Comparison of ENCODE assay signal across 9 cellular contexts in genomic region chr22:20552913-20553401, GRCh38. TPM values are rescaled to one million over a fixed set of nuclear protein-coding genes. Genes with fewer than 3 reads are reported as not detected.
DNase-seq lines count a peak whose midpoint lies in the region; TF ChIP-seq lines count a peak whose summit lies in the region.
"Had no signal": no experiment of that assay in that cellular context is flagged by ENCODE, and none has a peak within 500 bp of the region (broad histone marks: within the 10 kb centered on the region; RNA-seq: fewer than 3 reads in every experiment).

No MANE protein-coding gene starts in this region.

- H3K4me1 ChIP-seq in ascending aorta (peaks cover 34 to 63% of the 10 kb centered on the region in 2 donors), hepatocyte (ENCODE audit: insufficient read depth) (peaks cover 40% of the 10 kb centered on the region), skeletal muscle satellite cell (ENCODE audit: control insufficient read depth, insufficient read depth, low read length) (peaks cover 89% of the 10 kb centered on the region)

- H3K4me3 ChIP-seq in ascending aorta (peak overlapping the region in 1 of 2 donors; percentile 24), hepatocyte (no peak overlapping the region), skeletal muscle satellite cell (ENCODE audit: low read length) (peak overlapping the region; percentile 16)

- peak overlapping the region; percentile 43 for H3K4me2 ChIP-seq in hepatocyte
- H3K4me2 ChIP-seq in skeletal muscle satellite cell (ENCODE audit: low read length), result peak overlapping the region; percentile 60

- H3K9me3 Mint-ChIP-seq in HFFc6, result no peaks in the 10 kb centered on the region

- peak overlapping the region; percentile 71 for H3K9ac ChIP-seq in skeletal muscle satellite cell (ENCODE audit: low read depth, low read length)

- H3K27ac ChIP-seq in ascending aorta (peak overlapping the region; percentile 95 to 98), hepatocyte (peak overlapping the region; percentile 96)
- H3K27ac ChIP-seq: WERI-Rb-1 had no signal

- no peak overlapping the region for H2AFZ ChIP-seq in hepatocyte

- peaks cover 49% of the 10 kb centered on the region for H3K36me3 Mint-ChIP-seq in HFFc6 (ENCODE audit: low read depth)

- DNase-seq in HFFc6 (no peak), ascending aorta (ENCODE audit: low spot score in 2 of 2) (no peak), hepatocyte (ENCODE audit: low spot score) (peak; percentile 55), NCI-H1436 treated with DMSO at 0.1 percent for 48 hours (lab: John Stamatoyannopoulos, UW) (no peak), DMS 273 treated with DMSO at 0.1 percent for 48 hours (lab: John Stamatoyannopoulos, UW) (no peak), HPDE6-E6E7 (ENCODE audit: extremely low spot score) (no peak), hippocampal formation (lab: John Stamatoyannopoulos, UW) (no peak)
- DNase-seq: WERI-Rb-1 had no signal

- H3K27ac Mint-ChIP-seq in HFFc6, result peak overlapping the region; percentile 95

- peak overlapping the region; percentile 34; the same call in 1 of the 2 replicates for H3K4me3 Mint-ChIP-seq in HFFc6

- WGBS in hepatocyte (ENCODE audit: low lambda C conversion rate, missing lambda C conversion rate), result 51% methylated on average over 8 of the region's 8 CpGs

- no peaks in the 10 kb centered on the region for H3K9me2 ChIP-seq in hepatocyte (replicated peaks; ENCODE audit: insufficient read depth)

- TF ChIP-seq CTCF in HFFc6 (IDR thresholded peaks at IDR 0.05) (no peak), ascending aorta (IDR thresholded peaks at IDR 0.05) (no peak), hepatocyte (IDR thresholded peaks at IDR 0.05; ENCODE audit: poor library complexity) (no peak)

- intact Hi-C loops in ascending aorta (cut with DNase I), result loop anchor here (10.0 kb wide), 1 partner anchor 302 kb away; the partner anchor contains the start of genes PI4KA and SNAP29

- H3K27me3 Mint-ChIP-seq in HFFc6 (ENCODE audit: insufficient read depth), result peaks cover 3% of the 10 kb centered on the region

- peaks cover 71% of the 10 kb centered on the region for H3K79me2 ChIP-seq in hepatocyte

- H4K20me1 ChIP-seq in hepatocyte (ENCODE audit: insufficient read depth, poor library complexity, severe bottlenecking), result peaks cover 18% of the 10 kb centered on the region

- H3K4me1 Mint-ChIP-seq in HFFc6 (ENCODE audit: low read depth), result peaks cover 75% of the 10 kb centered on the region

- H3K9me3 ChIP-seq in ascending aorta (no peaks in the 10 kb centered on the region), hepatocyte (ENCODE audit: low read depth) (no peaks in the 10 kb centered on the region), skeletal muscle satellite cell (replicated peaks; ENCODE audit: low read length) (no peaks in the 10 kb centered on the region)

- H3K36me3 ChIP-seq in ascending aorta (peaks cover 17 to 19% of the 10 kb centered on the region in 2 donors), hepatocyte (replicated peaks; ENCODE audit: insufficient read depth, low read depth) (no peaks in the 10 kb centered on the region), skeletal muscle satellite cell (ENCODE audit: insufficient read depth, low read length) (peaks cover 57% of the 10 kb centered on the region)

- no peaks in the 10 kb centered on the region for H3K27me3 ChIP-seq in ascending aorta
- no peaks in the 10 kb centered on the region for H3K27me3 ChIP-seq in hepatocyte
- no peaks in the 10 kb centered on the region for H3K27me3 ChIP-seq in skeletal muscle satellite cell (ENCODE audit: control insufficient read depth, insufficient read depth, low read length)

RNA-seq across cellular contexts. Expression of gene MED15, which starts 45.5 kb away (rescaled TPM):
- 100 to 1,000 TPM; 128 to 148 (median 136) TPM for total RNA-seq in HFFc6 (2021; fragmentation: NEBNext Ultra II Directional; extraction: Animal tissue kit (Norgen Biotek cat#: 25700))
- total RNA-seq in ascending aorta, result 204 TPM
- 19.7 and 31.5 TPM in 2 replicates for total RNA-seq in hepatocyte
- 53.1 and 53.2 TPM in 2 replicates for polyA plus RNA-seq in hepatocyte
- total RNA-seq in skeletal muscle satellite cell (2012; rRNA removed), result 43.3 and 49.1 TPM in 2 replicates

RNA-seq across cellular contexts. Expression of gene KLHL22, which starts 57.4 kb away (rescaled TPM):
- 10 to 100 TPM; 19.2 to 25.5 (median 21.6) TPM for total RNA-seq in HFFc6 (2021; fragmentation: NEBNext Ultra II Directional; extraction: Animal tissue kit (Norgen Biotek cat#: 25700))
- total RNA-seq in ascending aorta (63.8 TPM), hepatocyte (32.5 and 38.0 TPM in 2 replicates)
- polyA plus RNA-seq in hepatocyte, result 20.5 and 23.6 TPM in 2 replicates
- 14.7 and 18.1 TPM in 2 replicates for total RNA-seq in skeletal muscle satellite cell (2012; rRNA removed)
